Comparison of ENCODE assay signal across 27 cellular contexts in genomic region chr1:218531936-218532335, GRCh38.
DNase-seq lines count a peak whose midpoint lies in the region; ATAC-seq, FAIRE-seq and TF ChIP-seq lines count a peak whose summit lies in the region.
"Had no signal": no experiment of that assay in that cellular context is flagged by ENCODE, and none has a peak within 500 bp of the region (broad histone marks: within the 10 kb centered on the region; RNA-seq: fewer than 3 reads in every experiment).

No MANE protein-coding gene starts in this region.

- DNase-seq in IMR-90 (no peak), fibroblast of mammary gland (ENCODE audit: low read depth) (peak; percentile 33), keratinocyte (ENCODE audit: low read depth, low spot score) (no peak), urothelium cell line (ENCODE audit: low spot score) (no peak), PC-9 (no peak), HT-29 (ENCODE audit: low spot score) (no peak), NCI-H2171 (lab: John Stamatoyannopoulos, UW) (no peak)
- DNase-seq: 8988T; ACHN; BE2C; C1 segment of cervical spinal cord; CD4-positive, alpha-beta memory T cell; CD4-positive, CD25-positive, alpha-beta regulatory T cell; CD8-positive, alpha-beta memory T cell; COR-L47; DMS 273 treated with DMSO at 0.1 percent for 48 hours; DMS153; DMS53; DMS79; DND-41; EL; GDM1 had no signal

- no peak overlapping the region; the same call in 1 of the 2 replicates for H2AK5ac ChIP-seq in IMR-90 (ENCODE audit: low read depth, low read length)

- no peak overlapping the region for H3K56ac ChIP-seq in IMR-90 (ENCODE audit: extremely low read depth, insufficient read depth, low read length)

- H3K14ac ChIP-seq in IMR-90 (replicated peaks; ENCODE audit: low read depth, low read length): no peak overlapping the region

- intact Hi-C loops in IMR-90 (cut with micrococcal nuclease) (loop anchor here (10.0 kb wide), 1 partner anchor 643 kb away; the partner anchor contains the start of gene LYPLAL1), PC-9 (cut with micrococcal nuclease; ENCODE audit: unreplicated experiment) (no loop called here)

- H3K4ac ChIP-seq in IMR-90 (ENCODE audit: low read depth, low read length): no peak overlapping the region

- H3K27me3 ChIP-seq in IMR-90 (ENCODE audit: control insufficient read depth, insufficient read depth, low read length) (no peaks in the 10 kb centered on the region), keratinocyte (ENCODE audit: control insufficient read depth, extremely low read depth, insufficient read depth, low read length) (no peaks in the 10 kb centered on the region), PC-9 (ENCODE audit: insufficient read depth, low read depth) (no peaks in the 10 kb centered on the region)
- H3K27me3 ChIP-seq: BE2C, BLaER1 had no signal

- H2BK5ac ChIP-seq in IMR-90 (ENCODE audit: low read depth, low read length, poor library complexity, severe bottlenecking): no peak overlapping the region

- no peak overlapping the region for H4K5ac ChIP-seq in IMR-90 (ENCODE audit: low read depth, low read length)

- H3K9me2 ChIP-seq in PC-9 (ENCODE audit: insufficient read depth): no peaks in the 10 kb centered on the region

- no peak overlapping the region for H3K27ac ChIP-seq in IMR-90 (ENCODE audit: insufficient read depth, low read length)
- no peak overlapping the region for H3K27ac ChIP-seq in keratinocyte (ENCODE audit: control insufficient read depth, insufficient read depth, low read length)
- H3K27ac ChIP-seq in PC-9: no peak overlapping the region
- H3K27ac ChIP-seq: BLaER1 had no signal

- TF ChIP-seq POLR2A in IMR-90 (IDR thresholded peaks at IDR 0.05; ENCODE audit: low read depth, low read length): no peak

- no peak for TF ChIP-seq RAD21 in IMR-90 (IDR thresholded peaks at IDR 0.05; ENCODE audit: low read length)

- H3K36me3 ChIP-seq in IMR-90 (ENCODE audit: control insufficient read depth, insufficient read depth, low read length) (no peaks in the 10 kb centered on the region), keratinocyte (ENCODE audit: control insufficient read depth in 2 of 2, extremely low read depth in 1 of 2, insufficient read depth in 2 of 2, low read length in 2 of 2) (no peaks in the 10 kb centered on the region), PC-9 (ENCODE audit: low read depth) (no peaks in the 10 kb centered on the region)
- H3K36me3 ChIP-seq: BE2C, BLaER1 had no signal

- H2BK20ac ChIP-seq in IMR-90 (ENCODE audit: low read depth, low read length): no peak overlapping the region

- H3K9me1 ChIP-seq in IMR-90 (ENCODE audit: insufficient read depth, low read length) (peaks cover 6% of the 10 kb centered on the region), keratinocyte (ENCODE audit: control insufficient read depth, extremely low read depth, insufficient read depth, low read length) (no peaks in the 10 kb centered on the region)

- no peak for ATAC-seq in IMR-90 (ENCODE audit: low read depth)
- ATAC-seq: GM12878 had no signal

- H3K9me3 ChIP-seq in IMR-90 (ENCODE audit: control insufficient read depth, insufficient read depth, low read length) (no peaks in the 10 kb centered on the region), keratinocyte (ENCODE audit: control insufficient read depth, low read depth, low read length) (no peaks in the 10 kb centered on the region), PC-9 (ENCODE audit: insufficient read depth, low read depth) (0 out of 2 replicates have a peak, but pooled peaks cover 4% of the 10 kb centered on the region)
- H3K9me3 ChIP-seq: BE2C, BLaER1 had no signal

- in situ Hi-C loops in IMR-90 (cut with MboI; ENCODE audit: low sequenced_read_pairs): no loop called here

- H3K23ac ChIP-seq in IMR-90 (ENCODE audit: low read depth, low read length): no peak overlapping the region

- BruUV-seq in IMR-90 (replicated peaks; lab: Mats Ljungman, UMichigan) (no TSS peak), PC-9 (replicated peaks; lab: Mats Ljungman, UMichigan) (no TSS peak)

- no peak overlapping the region for H2AK9ac ChIP-seq in IMR-90 (replicated peaks; ENCODE audit: low read depth, low read length, poor library complexity)

- TF ChIP-seq CTCF in IMR-90 (conservative IDR thresholded peaks at IDR 0.05; ENCODE audit: low read depth, low read length) (no peak), fibroblast of mammary gland (conservative IDR thresholded peaks at IDR 0.05; ENCODE audit: control insufficient read depth, insufficient read depth, low read depth, low read length) (no peak), keratinocyte (optimal IDR thresholded peaks at IDR 0.05 in 1 of 3, IDR thresholded peaks at IDR 0.05 in 1 of 3, conservative IDR thresholded peaks at IDR 0.05 in 1 of 3; ENCODE audit: extremely low read depth in 1 of 3, insufficient read depth in 2 of 3, low read length in 3 of 3) (no peak), PC-9 (conservative IDR thresholded peaks at IDR 0.05) (no peak)

- no peak overlapping the region for H4K8ac ChIP-seq in IMR-90 (ENCODE audit: low read depth in 2 of 2, low read length in 2 of 2)

- WGBS in IMR-90 (ENCODE audit: extremely low coverage in 2 of 2, insufficient read length in 1 of 2), 2 experiments: 100% methylated on average over 2 of the region's 5 CpGs; no CpG with 5 or more reads in 1 of the 2 experiments

- CTCF ChIA-PET in IMR-90 (lab: Yijun Ruan, JAX): interaction anchor here (0.7 kb wide), 1 partner anchor 21 kb away, joined by 3 read pairs; no protein-coding TSS in a partner anchor
- CTCF ChIA-PET in PC-9 (lab: Charles Lee): no interaction called here

- H2BK15ac ChIP-seq in IMR-90 (ENCODE audit: low read depth, low read length): peak overlapping the region; percentile 53; the same call in 1 of the 3 replicates

- H3K79me1 ChIP-seq in IMR-90 (ENCODE audit: low read depth in 1 of 2, low read length in 2 of 2): no peaks in the 10 kb centered on the region

- H2BK120ac ChIP-seq in IMR-90 (ENCODE audit: low read depth, low read length): no peak overlapping the region

- H4K91ac ChIP-seq in IMR-90 (ENCODE audit: insufficient read depth, low read depth, low read length): no peak overlapping the region; the same call in 1 of the 2 replicates

- H3K4me2 ChIP-seq in IMR-90 (ENCODE audit: low read depth, low read length): no peak overlapping the region
- H3K4me2 ChIP-seq in keratinocyte (ENCODE audit: control insufficient read depth, extremely low read depth, insufficient read depth, low read depth, low read length): peak overlapping the region; percentile 15
- H3K4me2 ChIP-seq in PC-9: no peak overlapping the region
- H3K4me2 ChIP-seq: BLaER1 had no signal

- dilution Hi-C loops in IMR-90 (cut with HindIII; ENCODE audit: low sequenced_read_pairs, unreplicated experiment): no loop called here
- dilution Hi-C loops in keratinocyte (cut with MboI; ENCODE audit: extremely low pct_ligation_motif_present, low sequenced_read_pairs): no loop called here

- H2AFZ ChIP-seq in IMR-90 (replicated peaks; ENCODE audit: low read length, poor library complexity) (no peak overlapping the region), keratinocyte (ENCODE audit: control insufficient read depth, low read length) (peak overlapping the region; percentile 4), PC-9 (no peak overlapping the region)

- POLR2A ChIA-PET in IMR-90 (lab: Charles Lee; ENCODE audit: unreplicated experiment): no interaction called here
- POLR2A ChIA-PET in PC-9 (lab: Charles Lee; ENCODE audit: unreplicated experiment): no interaction called here

- FAIRE-seq in keratinocyte (lab: Jason Lieb, UNC) (peak; percentile 23), urothelium cell line (lab: Jason Lieb, UNC) (peak; percentile 44)
- FAIRE-seq: A204.1, GM12878, GM12892, GM18507 had no signal

- H4K20me1 ChIP-seq in IMR-90 (ENCODE audit: insufficient read depth, low read length) (no peaks in the 10 kb centered on the region), keratinocyte (ENCODE audit: control insufficient read depth, extremely low read depth, insufficient read depth, low read length) (no peaks in the 10 kb centered on the region), PC-9 (ENCODE audit: insufficient read depth) (no peaks in the 10 kb centered on the region)
- H4K20me1 ChIP-seq: BLaER1 had no signal

- no peak overlapping the region for H3K18ac ChIP-seq in IMR-90 (ENCODE audit: low read depth, low read length)

- peaks cover 13% of the 10 kb centered on the region for H3K4me1 ChIP-seq in IMR-90 (ENCODE audit: control insufficient read depth, insufficient read depth, low read length)
- H3K4me1 ChIP-seq in keratinocyte (ENCODE audit: control insufficient read depth, extremely low read depth, insufficient read depth, low read length): peaks cover 13% of the 10 kb centered on the region
- H3K4me1 ChIP-seq in PC-9 (replicated peaks; ENCODE audit: insufficient read depth): peaks cover 10% of the 10 kb centered on the region
- H3K4me1 ChIP-seq: BE2C, BLaER1 had no signal

- H3K9ac ChIP-seq in IMR-90 (ENCODE audit: low read depth, low read length) (no peak overlapping the region), keratinocyte (ENCODE audit: control insufficient read depth, extremely low read depth, insufficient read depth, low read length) (no peak overlapping the region)
- H3K9ac ChIP-seq: BLaER1 had no signal

- H3F3A ChIP-seq in PC-9 (ENCODE audit: insufficient read depth, low read depth): no peaks in the 10 kb centered on the region

- H3K79me2 ChIP-seq in keratinocyte (ENCODE audit: control insufficient read depth, insufficient read depth, low read length): no peaks in the 10 kb centered on the region
- no peaks in the 10 kb centered on the region for H3K79me2 ChIP-seq in PC-9 (ENCODE audit: low read depth)

- H3K4me3 ChIP-seq in IMR-90 (ENCODE audit: insufficient read depth, low read depth, low read length) (no peak overlapping the region), fibroblast of mammary gland (ENCODE audit: control insufficient read depth, low read depth, low read length) (no peak overlapping the region), keratinocyte (ENCODE audit: control insufficient read depth in 2 of 3, extremely low read depth in 1 of 3, insufficient read depth in 2 of 3, low read depth in 1 of 3, low read length in 3 of 3) (no peak overlapping the region), PC-9 (no peak overlapping the region)
- H3K4me3 ChIP-seq: BLaER1, GM12878 had no signal

TF ChIP-seq in IMR-90, 13 proteins besides CTCF, POLR2A, EP300 and RAD21 (continues in another document):
- no peak for TF ChIP-seq MXI1 (IDR thresholded peaks at IDR 0.05; ENCODE audit: borderline replicate concordance, low read depth, low read length)
- TF ChIP-seq MAFK (IDR thresholded peaks at IDR 0.05; ENCODE audit: low read depth, low read length): no peak
- TF ChIP-seq FOS (IDR thresholded peaks at IDR 0.05; ENCODE audit: low read depth, low read length): no peak
- TF ChIP-seq BHLHE40 (IDR thresholded peaks at IDR 0.05; ENCODE audit: low read depth, low read length): no peak
- TF ChIP-seq RFX5 (IDR thresholded peaks at IDR 0.05; ENCODE audit: low read depth, low read length): no peak
- TF ChIP-seq USF2 (IDR thresholded peaks at IDR 0.05; ENCODE audit: low read depth, low read length): no peak
